Comparison of ENCODE assay signal across 11 cellular contexts in genomic region chr1:116334015-116334547, GRCh38. TPM values are rescaled to one million over a fixed set of nuclear protein-coding genes. Genes with fewer than 3 reads are reported as not detected.
DNase-seq lines count a peak whose midpoint lies in the region; ATAC-seq and TF ChIP-seq lines count a peak whose summit lies in the region.
"Had no signal": no experiment of that assay in that cellular context is flagged by ENCODE, and none has a peak within 500 bp of the region (broad histone marks: within the 10 kb centered on the region; RNA-seq: fewer than 3 reads in every experiment).

No MANE protein-coding gene starts in this region.

- H3K27ac ChIP-seq in HEK293 (ENCODE audit: extremely low read depth, low read depth, low read length): no peak overlapping the region
- H3K27ac ChIP-seq in RWPE2 (ENCODE audit: poor library complexity, severe bottlenecking): no peak overlapping the region
- H3K27ac ChIP-seq in cardiac muscle cell: peak overlapping the region; percentile 72

- H3K9me3 ChIP-seq in HEK293 (ENCODE audit: control insufficient read depth, insufficient read depth, low read depth, low read length): no peaks in the 10 kb centered on the region
- no peaks in the 10 kb centered on the region for H3K9me3 ChIP-seq in RWPE2 (ENCODE audit: severe bottlenecking)
- no peaks in the 10 kb centered on the region for H3K9me3 ChIP-seq in cardiac muscle cell (ENCODE audit: low read depth)

- POLR2A ChIA-PET in HEK293 (lab: Yijun Ruan, JAX): no interaction called here

- TF ChIP-seq CTCF in HEK293 (tag by site-specific recombination; IDR thresholded peaks at IDR 0.05) (no peak), RWPE2 (IDR thresholded peaks at IDR 0.05; ENCODE audit: poor library complexity, severe bottlenecking) (no peak), cardiac muscle cell (IDR thresholded peaks at IDR 0.05; ENCODE audit: low read depth, low read length) (no peak)

- no peak overlapping the region for H3K4me3 ChIP-seq in HEK293 (ENCODE audit: low read depth, low read length)
- H3K4me3 ChIP-seq in RWPE2 (ENCODE audit: severe bottlenecking): no peak overlapping the region
- H3K4me3 ChIP-seq in cardiac muscle cell: no peak overlapping the region
- H3K4me3 ChIP-seq: dorsolateral prefrontal cortex had no signal

- DNase-seq in RWPE2 (ENCODE audit: low spot score) (no peak), cardiac muscle cell (ENCODE audit: low read depth in 1 of 2, low spot score in 1 of 2) (peak in 1 of 2 donors; percentile 55), sciatic nerve (ENCODE audit: low spot score) (no peak), NK-92 (lab: John Stamatoyannopoulos, UW; ENCODE audit: unreplicated experiment) (no peak), NCI-H128 (lab: John Stamatoyannopoulos, UW; ENCODE audit: unreplicated experiment) (no peak)
- DNase-seq: NCI-H524; stimulated activated naive CD8-positive, alpha-beta T cell treated with anti-CD3 and anti-CD28 coated beads, Interleukin-15, Interleukin-2, amounts not matched to agents 100 U/mL and 50 U/mL, for 24 hours had no signal

- ATAC-seq in RWPE2 (ENCODE audit: low read depth) (peak; percentile 72), sciatic nerve (peak; percentile 20), GM18498 (IDR thresholded peaks at IDR 0.05; ENCODE audit: unreplicated experiment) (no peak), GM21528 (IDR thresholded peaks at IDR 0.05; ENCODE audit: low FRiP score, unreplicated experiment) (no peak)

- H3K4me1 ChIP-seq in HEK293 (ENCODE audit: control insufficient read depth, insufficient read depth, low read length) (peaks cover 13% of the 10 kb centered on the region), RWPE2 (ENCODE audit: insufficient read depth, poor library complexity, severe bottlenecking) (peaks cover 12% of the 10 kb centered on the region), cardiac muscle cell (ENCODE audit: low read depth) (peaks cover 37% of the 10 kb centered on the region)

- H3K27me3 ChIP-seq in RWPE2 (ENCODE audit: insufficient read depth, poor library complexity, severe bottlenecking) (no peaks in the 10 kb centered on the region), cardiac muscle cell (no peaks in the 10 kb centered on the region)
- H3K27me3 ChIP-seq: dorsolateral prefrontal cortex had no signal

- CTCF ChIA-PET in HEK293 (lab: Yijun Ruan, JAX): interaction anchor here (1.1 to 1.2 kb wide), 2 partner anchors 152 to 195 kb away, joined by 4 to 5 read pairs; no protein-coding TSS in a partner anchor

- intact Hi-C loops in sciatic nerve (cut with DNase I): no loop called here

- no peaks in the 10 kb centered on the region for H3K36me3 ChIP-seq in HEK293 (ENCODE audit: control insufficient read depth in 2 of 2, insufficient read depth in 1 of 2, low read length in 2 of 2)
- H3K36me3 ChIP-seq in RWPE2 (ENCODE audit: low read depth): no peaks in the 10 kb centered on the region
- H3K36me3 ChIP-seq in cardiac muscle cell: no peaks in the 10 kb centered on the region

TF ChIP-seq in HEK293, 187 proteins besides CTCF, POLR2A, EP300 and RAD21:
- TF ChIP-seq ZNF2 (tag by site-specific recombination; IDR thresholded peaks at IDR 0.05) (0 out of 2 replicates have a peak, but pooled peaks have one; percentile 64), GLIS1 (tag by site-specific recombination; IDR thresholded peaks at IDR 0.05) (peak; percentile 56), HIC1 (tag by site-specific recombination; IDR thresholded peaks at IDR 0.05) (no peak), PRDM10 (tag by site-specific recombination; IDR thresholded peaks at IDR 0.05) (peak; percentile 78), ZNF830 (tag by site-specific recombination; IDR thresholded peaks at IDR 0.05; ENCODE audit: low read depth) (no peak), REPIN1 (tag by site-specific recombination; IDR thresholded peaks at IDR 0.05; ENCODE audit: low read depth) (no peak), ZFP41 (tag by site-specific recombination; IDR thresholded peaks at IDR 0.05; ENCODE audit: borderline replicate concordance) (no peak), ZNF24 (tag by site-specific recombination; IDR thresholded peaks at IDR 0.05) (no peak), KLF17 (tag by site-specific recombination; IDR thresholded peaks at IDR 0.05) (no peak), ZNF280D (tag by site-specific recombination; IDR thresholded peaks at IDR 0.05) (no peak), ZIC2 (tag by site-specific recombination; IDR thresholded peaks at IDR 0.05) (peak; percentile 72), ZNF654 (tag by site-specific recombination; IDR thresholded peaks at IDR 0.05; ENCODE audit: low read depth) (no peak)

RNA-seq across cellular contexts. Expression of gene ATP1A1, which starts 39.0 kb away (rescaled TPM):
- 754 and 1,350 TPM in 2 replicates for total RNA-seq in cardiac muscle cell
- polyA plus RNA-seq in cardiac muscle cell: 665 and 1,094 TPM in 2 replicates
- total RNA-seq in sciatic nerve: 251 TPM

Comparison
In these comparisons a context has a peak if more than half of its experiments do, and no peak if none do; other contexts are left out.
1. ATAC-seq: peak in RWPE2 (single experiment) and sciatic nerve (single experiment); none in GM18498 (single experiment) and GM21528 (single experiment).